ENCODE assay signal across 19 cellular contexts in the genomic region with DNA sequence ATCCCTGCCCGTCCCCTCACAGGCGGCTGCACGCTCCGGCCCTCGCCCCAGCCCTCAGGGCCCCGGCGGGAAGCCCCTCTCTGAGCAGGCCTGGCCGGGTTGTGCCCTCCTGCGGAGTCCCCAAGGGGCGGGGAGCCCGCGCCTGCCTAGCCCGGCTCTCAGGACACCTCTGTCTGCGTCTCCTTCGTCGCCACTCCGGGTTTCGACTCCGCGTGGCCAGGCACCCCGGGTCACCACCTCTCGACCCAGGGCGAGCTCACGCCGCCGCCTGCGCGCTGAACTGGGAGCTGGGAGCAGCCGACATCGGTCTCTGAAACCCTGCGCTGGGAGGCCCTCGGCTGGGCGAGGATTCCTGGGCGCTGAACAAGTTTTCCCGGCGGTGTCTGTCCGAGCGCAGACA. TPM values are rescaled to one million over a fixed set of nuclear protein-coding genes. Genes with fewer than 3 reads are reported as not detected.
"Had no signal": no experiment of that assay in that cellular context is flagged by ENCODE, and none has a peak within 500 bp of the region (broad histone marks: within the 10 kb centered on the region; RNA-seq: fewer than 3 reads in every experiment).

No MANE protein-coding gene starts in this region.

- H3K4me3 ChIP-seq: adrenal gland, cardiac muscle cell, esophagus squamous epithelium, lung, skin epidermis, tibial artery, uterus had no signal

- H3K36me3 Mint-ChIP-seq: activated CD8-positive, alpha-beta memory T cell treated with anti-CD3 and anti-CD28 coated beads, Interleukin-2, amount 10 ng/mL, durations not matched to agents 7 days and 5 days; activated naive CD4-positive, alpha-beta T cell treated with anti-CD3 and anti-CD28 coated beads, Interleukin-2, amount 10 ng/mL, durations not matched to agents 7 days and 5 days had no signal

- ATAC-seq: activated CD8-positive, alpha-beta memory T cell treated with anti-CD3 and anti-CD28 coated beads, Interleukin-2, amount 10 ng/mL, durations not matched to agents 7 days and 5 days; stimulated activated naive B cell treated with anti-CD40 and anti-IgM and Interleukin-4, amounts not matched to agents 10 μg/mL and 1 μg/mL and 100 μg/mL, for 72 hours had no signal

- H3K4me1 ChIP-seq: adrenal gland, esophagus squamous epithelium, tibial artery, uterus had no signal

- H3K36me3 ChIP-seq: adrenal gland, cardiac muscle cell, esophagus squamous epithelium, neutrophil, tibial artery, uterus had no signal

- H3K27ac Mint-ChIP-seq: activated CD4-positive, alpha-beta memory T cell treated with anti-CD3 and anti-CD28 coated beads for 36 hours; activated CD8-positive, alpha-beta memory T cell treated with anti-CD3 and anti-CD28 coated beads, Interleukin-2, amount 10 ng/mL, durations not matched to agents 7 days and 5 days; activated naive CD4-positive, alpha-beta T cell treated with anti-CD3 and anti-CD28 coated beads, Interleukin-2, amount 10 ng/mL, durations not matched to agents 7 days and 5 days; immature natural killer cell; stimulated activated naive B cell treated with anti-CD40 and anti-IgM and Interleukin-4, amounts not matched to agents 10 μg/mL and 1 μg/mL and 100 μg/mL, for 72 hours had no signal

- H3K4me3 Mint-ChIP-seq: activated CD4-positive, alpha-beta memory T cell treated with anti-CD3 and anti-CD28 coated beads for 36 hours; activated CD8-positive, alpha-beta memory T cell treated with anti-CD3 and anti-CD28 coated beads, Interleukin-2, amount 10 ng/mL, durations not matched to agents 7 days and 5 days; activated naive CD4-positive, alpha-beta T cell treated with anti-CD3 and anti-CD28 coated beads, Interleukin-2, amount 10 ng/mL, durations not matched to agents 7 days and 5 days; immature natural killer cell; stimulated activated naive B cell treated with anti-CD40 and anti-IgM and Interleukin-4, amounts not matched to agents 10 μg/mL and 1 μg/mL and 100 μg/mL, for 72 hours had no signal

- H3K9me3 ChIP-seq: adrenal gland, esophagus squamous epithelium, neutrophil, uterus had no signal

- H3K27ac ChIP-seq: adrenal gland, cardiac muscle cell, esophagus squamous epithelium, neutrophil, skin epidermis, tibial artery, uterus had no signal

- H3K9me3 Mint-ChIP-seq: activated CD4-positive, alpha-beta memory T cell treated with anti-CD3 and anti-CD28 coated beads for 36 hours; activated naive CD4-positive, alpha-beta T cell treated with anti-CD3 and anti-CD28 coated beads, Interleukin-2, amount 10 ng/mL, durations not matched to agents 7 days and 5 days had no signal

- DNase-seq: activated CD4-positive, alpha-beta memory T cell treated with anti-CD3 and anti-CD28 coated beads for 36 hours; activated CD8-positive, alpha-beta memory T cell treated with anti-CD3 and anti-CD28 coated beads, Interleukin-2, amount 10 ng/mL, durations not matched to agents 7 days and 5 days; activated naive CD4-positive, alpha-beta T cell treated with anti-CD3 and anti-CD28 coated beads, Interleukin-2, amount 10 ng/mL, durations not matched to agents 7 days and 5 days; activated T-cell treated with anti-CD3 and anti-CD28 coated beads, Interleukin-2, amount 50 U/mL, for 1 hour; adrenal gland; esophagus squamous epithelium; hypothalamus; immature natural killer cell; stimulated activated CD4-positive, alpha-beta T cell treated with anti-CD3 and anti-CD28 coated beads, Interleukin-15, amount 100 ng/mL, for 24 hours; stimulated activated CD4-positive, alpha-beta T cell treated with anti-CD3 and anti-CD28 coated beads, Interleukin-4, amount 100 ng/mL, for 1 hour; stimulated activated naive B cell treated with anti-CD40 and anti-IgM and Interleukin-4, amounts not matched to agents 10 μg/mL and 1 μg/mL and 100 μg/mL, for 72 hours; T-helper 1 cell; T1000; tibial artery; uterus had no signal

- H3K4me1 Mint-ChIP-seq: activated CD8-positive, alpha-beta memory T cell treated with anti-CD3 and anti-CD28 coated beads, Interleukin-2, amount 10 ng/mL, durations not matched to agents 7 days and 5 days; immature natural killer cell had no signal

- H3K27me3 ChIP-seq: uterus had no signal

RNA-seq across cellular contexts. Expression of a gene that starts 6.2 kb away (rescaled TPM):
- polyA plus RNA-seq: immature natural killer cell had no signal
